Comparison of ENCODE assay signal across 1 cellular context in genomic region chr20:10673831-10674683, GRCh38.
TF ChIP-seq lines count a peak whose summit lies in the region.

JAG1 (minus strand) TSS chr20:10673999; CDS start chr20:10673530, 469 bp downstream.

TF ChIP-seq in HepG2, 621 proteins besides CTCF, POLR2A, EP300 and RAD21 (continued from another document and continues in another):
- TF ChIP-seq ZNF318 (CRISPR knock-in tag; IDR thresholded peaks at IDR 0.05), result peak; percentile 31; the same call in 1 of the 2 replicates
- peak; percentile 34; the same call in 1 of the 2 replicates for TF ChIP-seq MTERF4 (CRISPR knock-in tag; IDR thresholded peaks at IDR 0.05)
- peak; percentile 87 for TF ChIP-seq ERF (CRISPR knock-in tag; IDR thresholded peaks at IDR 0.05)
- peak; percentile 96 for TF ChIP-seq HNRNPLL (IDR thresholded peaks at IDR 0.05; ENCODE audit: low read depth, low read length, poor library complexity, severe bottlenecking)
- TF ChIP-seq ZHX1 (CRISPR knock-in tag; IDR thresholded peaks at IDR 0.05; ENCODE audit: low read depth), result peak; percentile 54; the same call in 1 of the 2 replicates
- peak; percentile 84; the same call in 1 of the 2 replicates for TF ChIP-seq ZNF335 (CRISPR knock-in tag; IDR thresholded peaks at IDR 0.05)
- TF ChIP-seq RFX3 (CRISPR knock-in tag; IDR thresholded peaks at IDR 0.05), result no peak
- TF ChIP-seq ZBTB39 (CRISPR knock-in tag; IDR thresholded peaks at IDR 0.05), result no peak
- no peak; the same call in 1 of the 2 replicates for TF ChIP-seq STAT6 (CRISPR knock-in tag; IDR thresholded peaks at IDR 0.05; ENCODE audit: borderline replicate concordance)
- no peak for TF ChIP-seq SSRP1 (CRISPR knock-in tag; IDR thresholded peaks at IDR 0.05)
- TF ChIP-seq ZNF362 (CRISPR knock-in tag; IDR thresholded peaks at IDR 0.05; ENCODE audit: borderline replicate concordance), result peak; percentile 80; the same call in 1 of the 2 replicates
- peak; percentile 75; the same call in 1 of the 2 replicates for TF ChIP-seq ZBTB34 (CRISPR knock-in tag; IDR thresholded peaks at IDR 0.05)
- TF ChIP-seq SRF (IDR thresholded peaks at IDR 0.05; ENCODE audit: low read depth, low read length), result no peak
- peak; percentile 69; the same call in 1 of the 2 replicates for TF ChIP-seq SOX13 (IDR thresholded peaks at IDR 0.05)
- TF ChIP-seq SOX13 (CRISPR knock-in tag; conservative IDR thresholded peaks at IDR 0.05 in 1 of 2, IDR thresholded peaks at IDR 0.05 in 1 of 2), result 0 out of 4 replicates have a peak, but pooled peaks have one; percentile 12 to 32
- TF ChIP-seq MTF1 (CRISPR knock-in tag; IDR thresholded peaks at IDR 0.05), result peak; percentile 93
- TF ChIP-seq ATF7 (IDR thresholded peaks at IDR 0.05), result no peak
- peak; percentile 74; the same call in 1 of the 2 replicates for TF ChIP-seq ATF7 (CRISPR knock-in tag; IDR thresholded peaks at IDR 0.05)
- TF ChIP-seq PRDM4 (CRISPR knock-in tag; IDR thresholded peaks at IDR 0.05; ENCODE audit: borderline replicate concordance), result no peak; the same call in 1 of the 2 replicates
- peak; percentile 80 for TF ChIP-seq SAP130 (CRISPR knock-in tag; IDR thresholded peaks at IDR 0.05; ENCODE audit: low read depth)
- 0 out of 2 replicates have a peak, but pooled peaks have one; percentile 49 for TF ChIP-seq TBX3 (IDR thresholded peaks at IDR 0.05; ENCODE audit: borderline replicate concordance)
- TF ChIP-seq ADNP (CRISPR knock-in tag; IDR thresholded peaks at IDR 0.05), result no peak
- peak; percentile 38; the same call in 1 of the 2 replicates for TF ChIP-seq GMEB1 (CRISPR knock-in tag; IDR thresholded peaks at IDR 0.05; ENCODE audit: borderline replicate concordance)
- TF ChIP-seq ZNF251 (CRISPR knock-in tag; IDR thresholded peaks at IDR 0.05), result peak; percentile 29; the same call in 1 of the 2 replicates
- peak; percentile 35 for TF ChIP-seq SKI (IDR thresholded peaks at IDR 0.05; ENCODE audit: partially characterized antibody)
- TF ChIP-seq ZNF441 (CRISPR knock-in tag; IDR thresholded peaks at IDR 0.05; ENCODE audit: borderline replicate concordance), result peak; percentile 73
- no peak; the same call in none of the 2 replicates for TF ChIP-seq MAF1 (CRISPR knock-in tag; IDR thresholded peaks at IDR 0.05; ENCODE audit: borderline replicate concordance)
- TF ChIP-seq ZFX (CRISPR knock-in tag; IDR thresholded peaks at IDR 0.05; ENCODE audit: low read depth), result peak; percentile 94
- TF ChIP-seq PAF1 (CRISPR knock-in tag; IDR thresholded peaks at IDR 0.05), result no peak
- TF ChIP-seq ZFP36L1 (CRISPR knock-in tag; IDR thresholded peaks at IDR 0.05), result no peak
